In genomic region chr7:25391295-25391861, GRCh38 we compare ENCODE assay signal across 1 cellular context.
TF ChIP-seq lines count a peak whose summit lies in the region.

No MANE protein-coding gene starts in this region.

TF ChIP-seq in Ishikawa, 13 proteins besides CTCF, POLR2A, EP300 and RAD21 (continued from another document):
- TF ChIP-seq REST (IDR thresholded peaks at IDR 0.05; ENCODE audit: low read depth) (no peak), YY1 (IDR thresholded peaks at IDR 0.05; ENCODE audit: low read depth) (no peak)
TF ChIP-seq in Ishikawa: peak in this region for 0.
